In the genomic region with DNA sequence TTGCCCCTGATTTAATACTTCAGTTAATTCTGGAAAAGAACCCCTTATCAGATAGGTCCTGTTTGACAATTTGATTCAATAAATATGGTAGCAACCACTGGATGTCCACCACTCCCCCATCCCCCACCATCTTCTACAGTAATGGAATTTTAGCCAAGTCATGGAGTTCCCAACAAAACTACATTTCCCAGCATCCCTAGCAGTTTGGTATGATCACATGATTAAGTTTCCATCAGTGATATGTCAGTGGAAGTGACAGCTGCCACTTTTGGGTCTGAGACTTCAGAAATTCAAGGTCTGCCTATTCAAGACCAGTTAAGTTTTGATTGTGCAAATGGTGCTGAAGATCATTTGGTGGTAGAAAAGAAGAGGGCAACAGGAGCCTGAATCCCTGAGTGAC, we compare ENCODE assay signal across 25 cellular contexts.
"Had no signal": no experiment of that assay in that cellular context is flagged by ENCODE, and none has a peak within 500 bp of the region (broad histone marks: within the 10 kb centered on the region; RNA-seq: fewer than 3 reads in every experiment).

No MANE protein-coding gene starts in this region.

- H3K4me2 ChIP-seq: neural progenitor cell had no signal

- FAIRE-seq: keratinocyte, small intestine, urothelium cell line had no signal

- H3K9me3 ChIP-seq: lower lobe of right lung, ovary, suprapubic skin, thyroid gland had no signal

- H3K27ac ChIP-seq: epithelial cell of prostate, esophagus squamous epithelium, gastroesophageal sphincter, left ventricle myocardium inferior, lower lobe of right lung, neural progenitor cell, ovary, right atrium auricular region, suprapubic skin, thyroid gland had no signal

- H3K4me1 ChIP-seq: esophagus squamous epithelium, gastroesophageal sphincter, left ventricle myocardium inferior, lower lobe of right lung, neural progenitor cell, right atrium auricular region, suprapubic skin, thyroid gland had no signal

- H3K9ac ChIP-seq: neural progenitor cell had no signal

- H3K36me3 ChIP-seq: esophagus squamous epithelium, gastroesophageal sphincter, left ventricle myocardium inferior, lower lobe of right lung, neural progenitor cell, ovary, right atrium auricular region, suprapubic skin, thyroid gland had no signal

- DNase-seq: effector memory CD8-positive, alpha-beta T cell; esophagus squamous epithelium; foreskin fibroblast; glutamatergic neuron; immature natural killer cell; left cardiac atrium; left ventricle myocardium inferior; lower lobe of right lung; midbrain; nucleus accumbens; ovary; small intestine; stimulated activated CD4-positive, alpha-beta T cell treated with anti-CD3 and anti-CD28 coated beads, Interleukin-4, amount 100 ng/mL, for 1 hour; stimulated activated CD8-positive, alpha-beta memory T cell treated with anti-CD3 and anti-CD28 coated beads, Interleukin-4, amount 100 ng/mL, for 48 hours; stimulated activated naive CD8-positive, alpha-beta T cell treated with anti-CD3 and anti-CD28 coated beads, Interleukin-15, Interleukin-2, amounts not matched to agents 100 U/mL and 50 U/mL, for 24 hours; thyroid gland had no signal

- H2AFZ ChIP-seq: neural progenitor cell had no signal

- H3K27me3 ChIP-seq: neural progenitor cell, ovary, right atrium auricular region, thyroid gland had no signal

- ATAC-seq: effector memory CD8-positive, alpha-beta T cell; gastroesophageal sphincter; left cardiac atrium; lower lobe of right lung; natural killer cell treated with Interleukin-12 subunit alpha and Interleukin-12 subunit beta and Interleukin-15 and Interleukin-18, amount 100 ng/mL, for 72 hours; stimulated activated effector memory CD8-positive, alpha-beta T cell treated with anti-CD3 and anti-CD28 coated beads, Interleukin-12 subunit alpha, Interleukin-12 subunit beta, amount 100 ng/mL, for 72 hours; stimulated activated naive CD8-positive, alpha-beta T cell treated with anti-CD3 and anti-CD28 coated beads, Interleukin-15, Interleukin-2, amounts not matched to agents 100 U/mL and 50 U/mL, for 24 hours had no signal

- H3K4me3 ChIP-seq: esophagus squamous epithelium, gastroesophageal sphincter, left ventricle myocardium inferior, lower lobe of right lung, neural progenitor cell, ovary, right atrium auricular region, suprapubic skin, thyroid gland had no signal
